1 cellular context compared by ENCODE assay signal in the genomic region with DNA sequence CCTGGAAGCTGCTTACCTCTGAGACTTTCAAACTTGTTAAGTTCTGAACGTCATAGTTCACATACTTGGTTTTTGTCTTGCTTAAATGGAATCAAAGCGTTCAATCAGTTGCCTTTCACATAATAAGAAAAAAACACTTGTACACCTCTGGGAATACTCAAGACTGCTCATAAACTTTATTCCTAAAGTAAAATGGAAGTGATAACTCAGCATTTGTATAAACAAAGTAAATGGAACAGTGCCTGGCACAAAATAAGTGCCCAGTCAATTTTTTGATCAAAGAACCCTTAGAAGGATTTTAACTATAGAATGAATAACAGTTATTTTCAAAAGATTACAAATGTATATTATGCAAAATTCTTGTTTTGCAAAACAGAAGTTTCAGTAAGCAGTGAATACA.
TF ChIP-seq lines count a peak whose summit lies in the region.

No MANE protein-coding gene starts in this region.

TF ChIP-seq in HCT116, 20 proteins besides CTCF, POLR2A, EP300 and RAD21 (continued from another document):
- TF ChIP-seq TCF7L2 (IDR thresholded peaks at IDR 0.05; ENCODE audit: borderline replicate concordance, extremely low read depth, insufficient read depth, insufficient read length): no peak
- no peak for TF ChIP-seq EZH2phosphoT487 (IDR thresholded peaks at IDR 0.05; ENCODE audit: borderline replicate concordance)
